ENCODE assay signal across 23 cellular contexts in genomic region chr3:46282696-46283095, GRCh38. TPM values are rescaled to one million over a fixed set of nuclear protein-coding genes. Genes with fewer than 3 reads are reported as not detected.
DNase-seq lines count a peak whose midpoint lies in the region; ATAC-seq and TF ChIP-seq lines count a peak whose summit lies in the region.
"Had no signal": no experiment of that assay in that cellular context is flagged by ENCODE, and none has a peak within 500 bp of the region (broad histone marks: within the 10 kb centered on the region; RNA-seq: fewer than 3 reads in every experiment).

No MANE protein-coding gene starts in this region.

- H3K9me3 ChIP-seq in esophagus muscularis mucosa = peaks cover 0 to 12% (median 10%) of the 10 kb centered on the region in 4 donors
- H3K9me3 ChIP-seq: gastrocnemius medialis had no signal

- TF ChIP-seq CTCF in esophagus muscularis mucosa (IDR thresholded peaks at IDR 0.05) = no peak

- TF ChIP-seq POLR2A in esophagus muscularis mucosa (IDR thresholded peaks at IDR 0.05; ENCODE audit: low read depth) = no peak

- H3K27me3 Mint-ChIP-seq in activated naive CD4-positive, alpha-beta T cell treated with anti-CD3 and anti-CD28 coated beads, Interleukin-2, amount 10 ng/mL, durations not matched to agents 7 days and 5 days = no peaks in the 10 kb centered on the region

- no peak for ATAC-seq in HG03097 (IDR thresholded peaks at IDR 0.05; ENCODE audit: low FRiP score, unreplicated experiment)
- ATAC-seq in stimulated activated naive CD8-positive, alpha-beta T cell treated with anti-CD3 and anti-CD28 coated beads, Interleukin-15, Interleukin-2, amounts not matched to agents 100 U/mL and 50 U/mL, for 24 hours = no peak
- ATAC-seq: gastrocnemius medialis, SK-N-SH treated with all-trans-retinoic acid at 6 μM for 48 hours had no signal

- H3K4me3 Mint-ChIP-seq in activated naive CD4-positive, alpha-beta T cell treated with anti-CD3 and anti-CD28 coated beads, Interleukin-2, amount 10 ng/mL, durations not matched to agents 7 days and 5 days = no peak overlapping the region

- CTCF ChIA-PET in activated naive CD4-positive, alpha-beta T cell treated with anti-CD3 and anti-CD28 coated beads, Interleukin-2, amount 10 ng/mL, durations not matched to agents 7 days and 5 days (lab: Charles Lee) = interaction anchor here (3.7 kb wide), 1 partner anchor 88 kb away, joined by 36 read pairs; the partner anchor contains the start of gene CCR5

- no peaks in the 10 kb centered on the region for H3K27me3 ChIP-seq in esophagus muscularis mucosa
- H3K27me3 ChIP-seq: gastrocnemius medialis, right atrium auricular region had no signal

- H3K9me3 Mint-ChIP-seq in activated naive CD4-positive, alpha-beta T cell treated with anti-CD3 and anti-CD28 coated beads, Interleukin-2, amount 10 ng/mL, durations not matched to agents 7 days and 5 days = peaks cover 17% of the 10 kb centered on the region

- no peaks in the 10 kb centered on the region for H3K36me3 ChIP-seq in esophagus muscularis mucosa
- H3K36me3 ChIP-seq: gastrocnemius medialis, right atrium auricular region had no signal

- no peak overlapping the region for H3K4me3 ChIP-seq in esophagus muscularis mucosa
- H3K4me3 ChIP-seq: gastrocnemius medialis, lung, right atrium auricular region had no signal

- no peak overlapping the region for H3K27ac ChIP-seq in esophagus muscularis mucosa (replicated peaks in 1 of 4)
- H3K27ac ChIP-seq: gastrocnemius medialis, right atrium auricular region had no signal

- intact Hi-C loops in esophagus muscularis mucosa (cut with DNase I) = no loop called here

- peaks cover 0 to 7% (median 0%) of the 10 kb centered on the region in 4 donors for H3K4me1 ChIP-seq in esophagus muscularis mucosa
- H3K4me1 ChIP-seq: gastrocnemius medialis, right atrium auricular region had no signal

- TF ChIP-seq EP300 in esophagus muscularis mucosa (IDR thresholded peaks at IDR 0.05) = no peak

- peak overlapping the region; percentile 93 for H3K27ac Mint-ChIP-seq in activated naive CD4-positive, alpha-beta T cell treated with anti-CD3 and anti-CD28 coated beads, Interleukin-2, amount 10 ng/mL, durations not matched to agents 7 days and 5 days

- H3K36me3 Mint-ChIP-seq in activated naive CD4-positive, alpha-beta T cell treated with anti-CD3 and anti-CD28 coated beads, Interleukin-2, amount 10 ng/mL, durations not matched to agents 7 days and 5 days = peaks cover 29% of the 10 kb centered on the region
- H3K36me3 Mint-ChIP-seq: IgD-negative memory B cell had no signal

- H3K4me1 Mint-ChIP-seq in activated naive CD4-positive, alpha-beta T cell treated with anti-CD3 and anti-CD28 coated beads, Interleukin-2, amount 10 ng/mL, durations not matched to agents 7 days and 5 days = peaks cover 94% of the 10 kb centered on the region

- WGBS in esophagus muscularis mucosa = 93% methylated on average over 2 of the region's 2 CpGs

- no peak for DNase-seq in activated naive CD4-positive, alpha-beta T cell treated with anti-CD3 and anti-CD28 coated beads, Interleukin-2, amount 10 ng/mL, durations not matched to agents 7 days and 5 days
- DNase-seq in activated naive CD4-positive, alpha-beta T cell treated with anti-CD3 and anti-CD28 coated beads, Interleukin-2, amount 50 U/mL, for 16 hours = no peak
- DNase-seq in RPMI8226 = peak; percentile 18
- DNase-seq in esophagus muscularis mucosa (ENCODE audit: extremely low spot score) = peak; percentile 79
- no peak for DNase-seq in stimulated activated naive CD8-positive, alpha-beta T cell treated with anti-CD3 and anti-CD28 coated beads, Interleukin-15, Interleukin-2, amounts not matched to agents 100 U/mL and 50 U/mL, for 24 hours
- no peak for DNase-seq in dedifferentiated amniotic fluid mesenchymal stem cell (ENCODE audit: extremely low spot score)
- DNase-seq: anterior cingulate cortex, caudate nucleus, DMS79, erythroblast, gastrocnemius medialis, hypothalamus, islet precursor cell, NCI-H1930, NCI-H226 had no signal

RNA-seq across cellular contexts. Expression of gene CCR3, which starts 40.4 kb away (rescaled TPM):
- not detected for total RNA-seq in esophagus muscularis mucosa
- total RNA-seq: gastrocnemius medialis, myocyte, right atrium auricular region, RPMI7951, temporal lobe had no signal

Comparison
In these comparisons a context has a peak if more than half of its experiments do, and no peak if none do; other contexts are left out.
1. DNase-seq: peak in RPMI8226 (single experiment) and esophagus muscularis mucosa (single experiment); none in activated naive CD4-positive, alpha-beta T cell treated with anti-CD3 and anti-CD28 coated beads, Interleukin-2, amount 10 ng/mL, durations not matched to agents 7 days and 5 days (single experiment), activated naive CD4-positive, alpha-beta T cell treated with anti-CD3 and anti-CD28 coated beads, Interleukin-2, amount 50 U/mL, for 16 hours (single experiment), stimulated activated naive CD8-positive, alpha-beta T cell treated with anti-CD3 and anti-CD28 coated beads, Interleukin-15, Interleukin-2, amounts not matched to agents 100 U/mL and 50 U/mL, for 24 hours (single experiment) and dedifferentiated amniotic fluid mesenchymal stem cell (single experiment).